21 cellular contexts compared by ENCODE assay signal in the genomic region with DNA sequence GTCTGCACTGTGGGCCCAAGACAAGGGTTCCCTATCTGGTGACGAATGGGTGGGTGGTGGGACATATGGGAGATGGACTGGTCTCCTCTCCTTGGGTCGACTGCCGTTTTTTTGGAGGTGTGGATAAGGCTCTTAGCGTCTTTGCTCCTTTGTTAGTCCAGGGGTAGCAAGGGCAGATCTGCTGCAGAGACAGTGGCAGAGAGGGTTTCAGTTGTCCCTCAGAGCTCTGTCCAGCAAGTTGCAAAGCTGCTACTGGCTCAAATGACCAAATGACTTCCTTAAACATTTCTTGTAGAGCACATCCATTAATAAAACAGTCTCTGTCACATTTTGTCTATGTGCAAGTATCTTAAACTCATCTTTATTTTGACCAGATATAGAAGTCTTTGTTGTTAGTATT.
A peak's percentile ranks its signal among the peaks of the same experiment; 100 is the strongest.
DNase-seq lines count a peak whose midpoint lies in the region; ATAC-seq and TF ChIP-seq lines count a peak whose summit lies in the region.
"Had no signal": no experiment of that assay in that cellular context is flagged by ENCODE, and none has a peak within 500 bp of the region (broad histone marks: within the 10 kb centered on the region; RNA-seq: fewer than 3 reads in every experiment).

No MANE protein-coding gene starts in this region.

- H3K4me3 Mint-ChIP-seq in activated T-cell treated with anti-CD3 and anti-CD28 coated beads, Interleukin-2, amount 50 U/mL, for 72 hours, result no peak overlapping the region
- H3K4me3 Mint-ChIP-seq in activated CD8-positive, alpha-beta T cell treated with anti-CD3 and anti-CD28 coated beads, Interleukin-2, amount 10 ng/mL, durations not matched to agents 7 days and 5 days, result no peak overlapping the region
- H3K4me3 Mint-ChIP-seq: CD4-positive, CD25-positive, alpha-beta regulatory T cell had no signal

- H3K27ac Mint-ChIP-seq in activated T-cell treated with anti-CD3 and anti-CD28 coated beads, Interleukin-2, amount 50 U/mL, for 72 hours, result no peak overlapping the region
- H3K27ac Mint-ChIP-seq in activated CD8-positive, alpha-beta T cell treated with anti-CD3 and anti-CD28 coated beads, Interleukin-2, amount 10 ng/mL, durations not matched to agents 7 days and 5 days, result no peak overlapping the region
- H3K27ac Mint-ChIP-seq: CD4-positive, CD25-positive, alpha-beta regulatory T cell had no signal

- H3K4me2 ChIP-seq in OCI-LY7 (ENCODE audit: low read length), result peak overlapping the region; percentile 44
- H3K4me2 ChIP-seq in osteoblast (ENCODE audit: insufficient read depth, low read length), result no peak overlapping the region

- no TSS peak for BruUV-seq in OCI-LY7 (replicated peaks; lab: Mats Ljungman, UMichigan)

- peaks cover 6 to 12% of the 10 kb centered on the region in 2 donors for H3K9me3 Mint-ChIP-seq in activated T-cell treated with anti-CD3 and anti-CD28 coated beads, Interleukin-2, amount 50 U/mL, for 72 hours
- peaks cover 12% of the 10 kb centered on the region for H3K9me3 Mint-ChIP-seq in activated CD8-positive, alpha-beta T cell treated with anti-CD3 and anti-CD28 coated beads, Interleukin-2, amount 10 ng/mL, durations not matched to agents 7 days and 5 days (ENCODE audit: insufficient read depth)

- H3K27me3 ChIP-seq in osteoblast (ENCODE audit: insufficient read depth, low read length), result no peaks in the 10 kb centered on the region

- DNase-seq in OCI-LY7 (ENCODE audit: low spot score) (no peak), osteoblast (ENCODE audit: insufficient read length, low spot score, missing footprints) (no peak)
- DNase-seq in activated T-cell treated with anti-CD3 and anti-CD28 coated beads, Interleukin-2, amount 50 U/mL, for 72 hours, result no peak
- DNase-seq in activated CD8-positive, alpha-beta T cell treated with anti-CD3 and anti-CD28 coated beads, Interleukin-2, amount 10 ng/mL, durations not matched to agents 7 days and 5 days, result no peak
- DNase-seq in activated CD4-positive, alpha-beta T cell treated with anti-CD3 and anti-CD28 coated beads, Interleukin-2, amount 50 U/mL, for 48 hours, result no peak
- DNase-seq: ACHN; Caco-2; CD4-positive, CD25-positive, alpha-beta regulatory T cell; H7; Kasumi-1; MM.1S; NCI-H1105; NCI-H1694; NCI-H2107; NCI-H2227 treated with DMSO at 0.1 percent for 48 hours; NCI-H524; RPMI8226; SW 1271 had no signal

- POLR2A ChIA-PET in OCI-LY7 (lab: Charles Lee), result interaction anchor here (1.7 to 2.5 kb wide), 2 partner anchors 39 to 45 kb away, joined by 3 to 11 read pairs; no protein-coding TSS in a partner anchor
- POLR2A ChIA-PET in activated CD8-positive, alpha-beta T cell treated with anti-CD3 and anti-CD28 coated beads, Interleukin-2, amount 10 ng/mL, durations not matched to agents 7 days and 5 days (lab: Charles Lee), result no interaction called here

- H3K4me1 ChIP-seq in OCI-LY7 (ENCODE audit: insufficient read depth, low read length, poor library complexity, severe bottlenecking) (no peaks in the 10 kb centered on the region), osteoblast (ENCODE audit: insufficient read depth, low read length) (no peaks in the 10 kb centered on the region)
- H3K4me1 ChIP-seq: Caco-2 had no signal

- H4K20me1 ChIP-seq in OCI-LY7 (ENCODE audit: insufficient read depth, low read length) (no peaks in the 10 kb centered on the region), osteoblast (ENCODE audit: insufficient read depth, low read length) (no peaks in the 10 kb centered on the region)

- H3K27ac ChIP-seq in OCI-LY7 (ENCODE audit: low read depth, low read length, poor library complexity, severe bottlenecking) (no peak overlapping the region), osteoblast (ENCODE audit: low read depth, low read length) (no peak overlapping the region)

- ATAC-seq in GM21717 (IDR thresholded peaks at IDR 0.05; ENCODE audit: unreplicated experiment) (peak; percentile 7), HG03432 (IDR thresholded peaks at IDR 0.05; ENCODE audit: unreplicated experiment) (peak; percentile 18)
- no peak for ATAC-seq in activated T-cell treated with anti-CD3 and anti-CD28 coated beads, Interleukin-2, amount 50 U/mL, for 72 hours (replicated peaks in 1 of 2)
- no peak for ATAC-seq in activated CD8-positive, alpha-beta T cell treated with anti-CD3 and anti-CD28 coated beads, Interleukin-2, amount 10 ng/mL, durations not matched to agents 7 days and 5 days
- ATAC-seq: HepG2 had no signal

- intact Hi-C loops in OCI-LY7 (cut with micrococcal nuclease; ENCODE audit: unreplicated experiment), result loop anchor here (5.0 kb wide), 1 partner anchor 35 kb away; no protein-coding TSS in a partner anchor

- H3K9me2 ChIP-seq in OCI-LY7 (ENCODE audit: insufficient read depth, low read length), result no peaks in the 10 kb centered on the region

- H3K36me3 ChIP-seq in OCI-LY7 (ENCODE audit: insufficient read depth, low read length), result no peaks in the 10 kb centered on the region
- no peaks in the 10 kb centered on the region for H3K36me3 ChIP-seq in osteoblast (ENCODE audit: insufficient read depth, low read length)

- no peaks in the 10 kb centered on the region for H3K4me1 Mint-ChIP-seq in activated T-cell treated with anti-CD3 and anti-CD28 coated beads, Interleukin-2, amount 50 U/mL, for 72 hours (ENCODE audit: low read depth)
- H3K4me1 Mint-ChIP-seq in activated CD8-positive, alpha-beta T cell treated with anti-CD3 and anti-CD28 coated beads, Interleukin-2, amount 10 ng/mL, durations not matched to agents 7 days and 5 days (ENCODE audit: low read depth), result no peaks in the 10 kb centered on the region
- H3K4me1 Mint-ChIP-seq: CD4-positive, CD25-positive, alpha-beta regulatory T cell had no signal

- no peaks in the 10 kb centered on the region for H3K27me3 Mint-ChIP-seq in activated T-cell treated with anti-CD3 and anti-CD28 coated beads, Interleukin-2, amount 50 U/mL, for 72 hours (ENCODE audit: low read depth)
- no peaks in the 10 kb centered on the region for H3K27me3 Mint-ChIP-seq in activated CD8-positive, alpha-beta T cell treated with anti-CD3 and anti-CD28 coated beads, Interleukin-2, amount 10 ng/mL, durations not matched to agents 7 days and 5 days (ENCODE audit: low read depth)
- H3K27me3 Mint-ChIP-seq: CD4-positive, CD25-positive, alpha-beta regulatory T cell had no signal

- H2AFZ ChIP-seq in OCI-LY7 (ENCODE audit: low read length), result peak overlapping the region; percentile 59
- no peak overlapping the region for H2AFZ ChIP-seq in osteoblast (ENCODE audit: low read length)

- H3K79me2 ChIP-seq in OCI-LY7 (ENCODE audit: insufficient read depth, low read depth, low read length), result no peaks in the 10 kb centered on the region
- no peaks in the 10 kb centered on the region for H3K79me2 ChIP-seq in osteoblast (ENCODE audit: insufficient read depth, low read length)

- H3K9me3 ChIP-seq in OCI-LY7 (ENCODE audit: low read length), result peaks cover 18% of the 10 kb centered on the region
- peaks cover 6% of the 10 kb centered on the region for H3K9me3 ChIP-seq in osteoblast (ENCODE audit: low read depth, low read length)
- H3K9me3 ChIP-seq: Caco-2 had no signal

- H3K36me3 Mint-ChIP-seq in activated T-cell treated with anti-CD3 and anti-CD28 coated beads, Interleukin-2, amount 50 U/mL, for 72 hours (ENCODE audit: insufficient read depth in 2 of 2), result peaks cover 0 to 5% of the 10 kb centered on the region in 2 donors
- no peaks in the 10 kb centered on the region for H3K36me3 Mint-ChIP-seq in activated CD8-positive, alpha-beta T cell treated with anti-CD3 and anti-CD28 coated beads, Interleukin-2, amount 10 ng/mL, durations not matched to agents 7 days and 5 days (ENCODE audit: low read depth)
- H3K36me3 Mint-ChIP-seq: CD4-positive, CD25-positive, alpha-beta regulatory T cell had no signal

- TF ChIP-seq CTCF in OCI-LY7 (conservative IDR thresholded peaks at IDR 0.05; ENCODE audit: low read length), result no peak
- TF ChIP-seq CTCF in osteoblast (IDR thresholded peaks at IDR 0.05; ENCODE audit: extremely low read depth, low read depth, low read length), result no peak

- no peak overlapping the region for H3K4me3 ChIP-seq in OCI-LY7 (ENCODE audit: low read depth, low read length, poor library complexity, severe bottlenecking)
- no peak overlapping the region for H3K4me3 ChIP-seq in osteoblast (ENCODE audit: insufficient read depth, low read length)

- CTCF ChIA-PET in OCI-LY7 (lab: Charles Lee; ENCODE audit: unreplicated experiment), result no interaction called here
- CTCF ChIA-PET in activated CD8-positive, alpha-beta T cell treated with anti-CD3 and anti-CD28 coated beads, Interleukin-2, amount 10 ng/mL, durations not matched to agents 7 days and 5 days (lab: Charles Lee), result no interaction called here

Comparison
In these comparisons a context has a peak if more than half of its experiments do, and no peak if none do; other contexts are left out.
1. ATAC-seq: peak in GM21717 (single experiment) and HG03432 (single experiment); none in activated T-cell treated with anti-CD3 and anti-CD28 coated beads, Interleukin-2, amount 50 U/mL, for 72 hours (0 of 2) and activated CD8-positive, alpha-beta T cell treated with anti-CD3 and anti-CD28 coated beads, Interleukin-2, amount 10 ng/mL, durations not matched to agents 7 days and 5 days (single experiment).